In genomic region chr4:39346856-39347519, GRCh38 we compare ENCODE assay signal across 34 cellular contexts. TPM values are rescaled to one million over a fixed set of nuclear protein-coding genes. Genes with fewer than 3 reads are reported as not detected.
DNase-seq lines count a peak whose midpoint lies in the region; ATAC-seq, FAIRE-seq and TF ChIP-seq lines count a peak whose summit lies in the region.
"Had no signal": no experiment of that assay in that cellular context is flagged by ENCODE, and none has a peak within 500 bp of the region (broad histone marks: within the 10 kb centered on the region; RNA-seq: fewer than 3 reads in every experiment).

No MANE protein-coding gene starts in this region.

- FAIRE-seq in HepG2 (lab: Jason Lieb, UNC) = no peak
- FAIRE-seq: A204.1, bronchial epithelial cell, colon, GM12878, islet of Langerhans had no signal

- TF ChIP-seq RAD21 in HepG2 (CRISPR knock-in tag; IDR thresholded peaks at IDR 0.05) = no peak

- H3K4me1 Mint-ChIP-seq in activated CD8-positive, alpha-beta T cell treated with anti-CD3 and anti-CD28 coated beads for 36 hours (ENCODE audit: low read depth) = peaks cover 57% of the 10 kb centered on the region
- peaks cover 25% of the 10 kb centered on the region for H3K4me1 Mint-ChIP-seq in activated CD8-positive, alpha-beta T cell treated with anti-CD3 and anti-CD28 coated beads, Interleukin-2, amount 10 ng/mL, durations not matched to agents 7 days and 5 days (ENCODE audit: low read depth)
- H3K4me1 Mint-ChIP-seq in CD8-positive, alpha-beta T cell (ENCODE audit: low read depth) = peaks cover 44% of the 10 kb centered on the region
- H3K4me1 Mint-ChIP-seq in T-cell (peaks cover 40 to 42% (median 41%) of the 10 kb centered on the region in 3 donors), nephron progenitor cell (peaks cover 3% of the 10 kb centered on the region)
- H3K4me1 Mint-ChIP-seq: CD14-positive monocyte, mesothelial cell of epicardium had no signal

- no peak for TF ChIP-seq EP300 in HepG2 (IDR thresholded peaks at IDR 0.05; ENCODE audit: low read depth in 2 of 2, low read length in 2 of 2)
- TF ChIP-seq EP300 in HepG2 (CRISPR knock-in tag; IDR thresholded peaks at IDR 0.05; ENCODE audit: borderline replicate concordance) = no peak

- intact Hi-C loops in activated CD8-positive, alpha-beta T cell treated with anti-CD3 and anti-CD28 coated beads for 36 hours (cut with micrococcal nuclease) = no loop called here
- intact Hi-C loops in CD8-positive, alpha-beta T cell (cut with DNase I, micrococcal nuclease) = no loop called here
- intact Hi-C loops in HepG2 (cut with micrococcal nuclease; ENCODE audit: unreplicated experiment) = no loop called here

- peaks cover 60% of the 10 kb centered on the region for H3K36me3 Mint-ChIP-seq in activated CD8-positive, alpha-beta T cell treated with anti-CD3 and anti-CD28 coated beads for 36 hours (ENCODE audit: low read depth)
- peaks cover 63% of the 10 kb centered on the region for H3K36me3 Mint-ChIP-seq in activated CD8-positive, alpha-beta T cell treated with anti-CD3 and anti-CD28 coated beads, Interleukin-2, amount 10 ng/mL, durations not matched to agents 7 days and 5 days (ENCODE audit: low read depth)
- peaks cover 62% of the 10 kb centered on the region for H3K36me3 Mint-ChIP-seq in CD8-positive, alpha-beta T cell
- H3K36me3 Mint-ChIP-seq in T-cell (peaks cover 42% of the 10 kb centered on the region), nephron progenitor cell (ENCODE audit: low read depth) (peaks cover 74% of the 10 kb centered on the region)

- H4K20me1 ChIP-seq in HepG2 (ENCODE audit: insufficient read depth, low read length) = no peaks in the 10 kb centered on the region

- no peaks in the 10 kb centered on the region for H3K9me3 ChIP-seq in CD8-positive, alpha-beta T cell (ENCODE audit: low read length)
- H3K9me3 ChIP-seq in HepG2 (ENCODE audit: low read length) = no peaks in the 10 kb centered on the region
- H3K9me3 ChIP-seq: left lung, prostate gland, sigmoid colon had no signal

- BruUV-seq in HepG2 (replicated peaks; lab: Mats Ljungman, UMichigan) = no TSS peak

- POLR2A ChIA-PET in activated CD8-positive, alpha-beta T cell treated with anti-CD3 and anti-CD28 coated beads for 36 hours (lab: Charles Lee) = interaction anchor here (1.0 to 1.7 kb wide), 4 partner anchors 12 to 111 kb away, joined by 4 to 6 read pairs (median 4); partner anchors contain the start of genes RFC1 and RPL9
- POLR2A ChIA-PET in activated CD8-positive, alpha-beta T cell treated with anti-CD3 and anti-CD28 coated beads, Interleukin-2, amount 10 ng/mL, durations not matched to agents 7 days and 5 days (lab: Charles Lee) = interaction anchor here (0.6 kb wide), 1 partner anchor 415 kb away, joined by 3 read pairs; no protein-coding TSS in a partner anchor
- POLR2A ChIA-PET in CD8-positive, alpha-beta T cell (lab: Charles Lee) = no interaction called here
- POLR2A ChIA-PET in T-cell (lab: Charles Lee) = interaction anchor here in 1 of 2 donors (1.1 kb wide), 1 partner anchor 10 kb away, joined by 3 read pairs; no protein-coding TSS in a partner anchor
- POLR2A ChIA-PET in HepG2 (lab: Yijun Ruan, JAX) = interaction anchor here (2.0 kb wide), 1 partner anchor 112 kb away, joined by 6 read pairs; the partner anchor contains the start of genes LIAS and RPL9

- WGBS in HepG2 (ENCODE audit: low lambda C conversion rate) = 83% methylated on average over 3 of the region's 3 CpGs

- in situ Hi-C loops in HepG2 (cut with HindIII; ENCODE audit: extremely low pct_ligation_motif_present, low pct_unique_long_range_greater_than_20kb) = no loop called here
- in situ Hi-C loops in G401 (cut with HindIII; ENCODE audit: low sequenced_read_pairs) = no loop called here

- TF ChIP-seq POLR2A in HepG2 (IDR thresholded peaks at IDR 0.05; ENCODE audit: insufficient read depth in 1 of 2, low read depth in 2 of 2, low read length in 2 of 2) = no peak

- H2AFZ ChIP-seq in HepG2 (ENCODE audit: low read length) = no peak overlapping the region

- peaks cover 10% of the 10 kb centered on the region for H3K9me3 Mint-ChIP-seq in activated CD8-positive, alpha-beta T cell treated with anti-CD3 and anti-CD28 coated beads for 36 hours
- peaks cover 9% of the 10 kb centered on the region for H3K9me3 Mint-ChIP-seq in activated CD8-positive, alpha-beta T cell treated with anti-CD3 and anti-CD28 coated beads, Interleukin-2, amount 10 ng/mL, durations not matched to agents 7 days and 5 days (ENCODE audit: insufficient read depth)
- H3K9me3 Mint-ChIP-seq in CD8-positive, alpha-beta T cell = peaks cover 7% of the 10 kb centered on the region
- peaks cover 0 to 4% (median 2%) of the 10 kb centered on the region in 3 donors for H3K9me3 Mint-ChIP-seq in T-cell
- peaks cover 14% of the 10 kb centered on the region for H3K9me3 Mint-ChIP-seq in nephron progenitor cell

- H3K79me2 ChIP-seq in HepG2 (ENCODE audit: insufficient read depth, low read length) = peaks cover 63% of the 10 kb centered on the region

- no peaks in the 10 kb centered on the region for H3K27me3 Mint-ChIP-seq in activated CD8-positive, alpha-beta T cell treated with anti-CD3 and anti-CD28 coated beads for 36 hours
- H3K27me3 Mint-ChIP-seq in activated CD8-positive, alpha-beta T cell treated with anti-CD3 and anti-CD28 coated beads, Interleukin-2, amount 10 ng/mL, durations not matched to agents 7 days and 5 days (ENCODE audit: low read depth) = no peaks in the 10 kb centered on the region
- no peaks in the 10 kb centered on the region for H3K27me3 Mint-ChIP-seq in CD8-positive, alpha-beta T cell (ENCODE audit: low read depth)
- H3K27me3 Mint-ChIP-seq in T-cell (no peaks in the 10 kb centered on the region), nephron progenitor cell (ENCODE audit: low read depth, poor library complexity) (no peaks in the 10 kb centered on the region)

- no peak for TF ChIP-seq CTCF in activated CD8-positive, alpha-beta T cell treated with anti-CD3 and anti-CD28 coated beads for 36 hours (IDR thresholded peaks at IDR 0.05)
- TF ChIP-seq CTCF in CD8-positive, alpha-beta T cell (IDR thresholded peaks at IDR 0.05) = no peak
- no peak for TF ChIP-seq CTCF in HepG2 (CRISPR knock-in tag; IDR thresholded peaks at IDR 0.05)
- no peak for TF ChIP-seq CTCF in nephron progenitor cell (IDR thresholded peaks at IDR 0.05)

- H3K4me2 ChIP-seq in HepG2 (ENCODE audit: low read depth, low read length) = no peak overlapping the region
- H3K4me2 ChIP-seq: SK-N-SH had no signal

- DNase-seq in activated CD8-positive, alpha-beta T cell treated with anti-CD3 and anti-CD28 coated beads for 36 hours = no peak
- no peak for DNase-seq in activated CD8-positive, alpha-beta T cell treated with anti-CD3 and anti-CD28 coated beads, Interleukin-2, amount 10 ng/mL, durations not matched to agents 7 days and 5 days
- no peak for DNase-seq in CD8-positive, alpha-beta T cell
- no peak for DNase-seq in T-cell
- no peak for DNase-seq in HepG2 (ENCODE audit: low spot score)
- DNase-seq in G401 (ENCODE audit: low spot score) = no peak
- no peak for DNase-seq in nephron progenitor cell
- DNase-seq: activated CD4-positive, CD25-positive, alpha-beta regulatory T cell treated with anti-CD3 and anti-CD28 coated beads, Interleukin-2, amount 50 U/mL, for 72 hours; activated naive CD4-positive, alpha-beta T cell treated with anti-CD3 and anti-CD28 coated beads for 36 hours; activated T-cell treated with anti-CD3 and anti-CD28 coated beads, Interleukin-2, amount 50 U/mL, for 48 hours; aorta; Karpas-422; left lung; NCI-H1417 treated with DMSO at 0.1 percent for 48 hours; NCI-H2081; NCI-H524 treated with DMSO at 0.1 percent for 48 hours; occipital lobe; PC-3; sigmoid colon; SK-N-SH; stimulated activated CD4-positive, alpha-beta T cell treated with anti-CD3 and anti-CD28 coated beads, Interleukin-4, amount 100 ng/mL, for 1 hour had no signal

- CTCF ChIA-PET in activated CD8-positive, alpha-beta T cell treated with anti-CD3 and anti-CD28 coated beads for 36 hours (lab: Charles Lee) = interaction anchor here (1.5 kb wide), 1 partner anchor 11 kb away, joined by 4 read pairs; no protein-coding TSS in a partner anchor
- CTCF ChIA-PET in activated CD8-positive, alpha-beta T cell treated with anti-CD3 and anti-CD28 coated beads, Interleukin-2, amount 10 ng/mL, durations not matched to agents 7 days and 5 days (lab: Charles Lee) = interaction anchor here (1.2 kb wide), 1 partner anchor 122 kb away, joined by 3 read pairs; no protein-coding TSS in a partner anchor
- CTCF ChIA-PET in CD8-positive, alpha-beta T cell (lab: Charles Lee) = no interaction called here
- CTCF ChIA-PET in T-cell (lab: Charles Lee) = interaction anchor here (0.6 to 1.2 kb wide), 2 partner anchors 21 to 459 kb away, joined by 3 to 6 read pairs; no protein-coding TSS in a partner anchor
- CTCF ChIA-PET in HepG2 (lab: Yijun Ruan, JAX; ENCODE audit: low intra/inter-chr PET ratio, low total read pairs) = no interaction called here

- H3K27ac ChIP-seq in CD8-positive, alpha-beta T cell (ENCODE audit: low read depth, low read length) = no peak overlapping the region
- H3K27ac ChIP-seq in HepG2 (ENCODE audit: extremely low read length, insufficient read depth, low read length) = peak overlapping the region; percentile 17
- H3K27ac ChIP-seq: left lung, prostate gland, sigmoid colon, tibial nerve had no signal

- no peak for ATAC-seq in activated CD8-positive, alpha-beta T cell treated with anti-CD3 and anti-CD28 coated beads for 36 hours
- ATAC-seq in activated CD8-positive, alpha-beta T cell treated with anti-CD3 and anti-CD28 coated beads, Interleukin-2, amount 10 ng/mL, durations not matched to agents 7 days and 5 days = no peak
- no peak for ATAC-seq in CD8-positive, alpha-beta T cell
- no peak for ATAC-seq in T-cell (replicated peaks in 1 of 4)
- ATAC-seq in HepG2 = no peak
- no peak for ATAC-seq in GM19324 (IDR thresholded peaks at IDR 0.05; ENCODE audit: low FRiP score, unreplicated experiment)
- ATAC-seq: GM12878, HCT116, left lung, PC-3 had no signal

- H3K27ac Mint-ChIP-seq in activated CD8-positive, alpha-beta T cell treated with anti-CD3 and anti-CD28 coated beads for 36 hours = peak overlapping the region; percentile 84
- H3K27ac Mint-ChIP-seq in activated CD8-positive, alpha-beta T cell treated with anti-CD3 and anti-CD28 coated beads, Interleukin-2, amount 10 ng/mL, durations not matched to agents 7 days and 5 days = no peak overlapping the region
- H3K27ac Mint-ChIP-seq in CD8-positive, alpha-beta T cell = peak overlapping the region; percentile 24
- H3K27ac Mint-ChIP-seq in T-cell (peak overlapping the region; percentile 2), nephron progenitor cell (no peak overlapping the region)
- H3K27ac Mint-ChIP-seq: mesothelial cell of epicardium had no signal

- H3K4me3 ChIP-seq in CD8-positive, alpha-beta T cell (ENCODE audit: low read depth, low read length) = no peak overlapping the region
- H3K4me3 ChIP-seq in HepG2 (replicated peaks in 1 of 3; ENCODE audit: insufficient read depth in 1 of 3, low read depth in 2 of 3, low read length in 3 of 3) = no peak overlapping the region
- H3K4me3 ChIP-seq: GM12878, left lung, prostate gland, sigmoid colon, tibial nerve had no signal

- no peak overlapping the region for H3K4me3 Mint-ChIP-seq in activated CD8-positive, alpha-beta T cell treated with anti-CD3 and anti-CD28 coated beads for 36 hours
- H3K4me3 Mint-ChIP-seq in activated CD8-positive, alpha-beta T cell treated with anti-CD3 and anti-CD28 coated beads, Interleukin-2, amount 10 ng/mL, durations not matched to agents 7 days and 5 days = no peak overlapping the region
- no peak overlapping the region for H3K4me3 Mint-ChIP-seq in CD8-positive, alpha-beta T cell
- no peak overlapping the region for H3K4me3 Mint-ChIP-seq in T-cell
- H3K4me3 Mint-ChIP-seq in nephron progenitor cell = no peak overlapping the region
- H3K4me3 Mint-ChIP-seq: activated naive CD4-positive, alpha-beta T cell treated with anti-CD3 and anti-CD28 coated beads for 36 hours; CD14-positive monocyte; mesothelial cell of epicardium had no signal

- peaks cover 7% of the 10 kb centered on the region for H3K36me3 ChIP-seq in CD8-positive, alpha-beta T cell (ENCODE audit: insufficient read depth, low read length)
- peaks cover 5 to 36% of the 10 kb centered on the region in 2 experiments; a peak in 4 of 5 replicates for H3K36me3 ChIP-seq in HepG2 (replicated peaks in 1 of 2; ENCODE audit: control insufficient read depth in 1 of 2, insufficient read depth in 2 of 2, low read length in 2 of 2)
- H3K36me3 ChIP-seq: prostate gland had no signal

- H3K4me1 ChIP-seq in CD8-positive, alpha-beta T cell (ENCODE audit: insufficient read depth, low read length) = peaks cover 1% of the 10 kb centered on the region
- peaks cover 52% of the 10 kb centered on the region for H3K4me1 ChIP-seq in HepG2 (ENCODE audit: insufficient read depth, low read length)
- H3K4me1 ChIP-seq: prostate gland had no signal

- H3K9ac ChIP-seq in HepG2 (ENCODE audit: insufficient read depth, low read depth, low read length) = no peak overlapping the region
- H3K9ac ChIP-seq: SK-N-SH had no signal

- H3K27me3 ChIP-seq in CD8-positive, alpha-beta T cell (ENCODE audit: insufficient read depth, low read length) = no peaks in the 10 kb centered on the region
- no peaks in the 10 kb centered on the region for H3K27me3 ChIP-seq in HepG2 (ENCODE audit: control insufficient read depth in 1 of 2, insufficient read depth in 2 of 2, low read length in 2 of 2)
- H3K27me3 ChIP-seq: left lung, sigmoid colon, tibial nerve had no signal

RNA-seq across cellular contexts. Expression of gene RFC1, which starts 19.2 kb away (rescaled TPM):
- total RNA-seq in activated CD8-positive, alpha-beta T cell treated with anti-CD3 and anti-CD28 coated beads for 36 hours = 100 to 1,000 TPM; 108 to 114 TPM
- 10 to 100 TPM; 79.6 to 82.2 TPM for total RNA-seq in activated CD8-positive, alpha-beta T cell treated with anti-CD3 and anti-CD28 coated beads, Interleukin-2, amount 10 ng/mL, durations not matched to agents 7 days and 5 days
- 10 to 100 TPM; 82.2 to 89.8 TPM for total RNA-seq in CD8-positive, alpha-beta T cell
- total RNA-seq in T-cell (10 to 100 TPM; 45.7 to 77.4 (median 54.5) TPM), HepG2 (2016; rRNA removed; fragmentation: Illumina TruSeq; extraction: Trizol) (78.8 and 118 TPM in 2 replicates)
- total RNA-seq in HepG2 (2016; cell fraction: cytosol; rRNA removed; fragmentation: Illumina TruSeq; extraction: Trizol; ENCODE audit: low read depth) = 21.8 and 22.9 TPM in 2 replicates
- 76.0 and 117 TPM in 2 replicates for total RNA-seq in HepG2 (2016; cell fraction: insoluble cytoplasmic fraction; rRNA removed; fragmentation: Illumina TruSeq; extraction: Trizol)
- 29.8 and 32.6 TPM in 2 replicates for total RNA-seq in HepG2 (2016; cell fraction: membrane; rRNA removed; fragmentation: Illumina TruSeq; extraction: Trizol)
- 76.8 and 78.9 TPM in 2 replicates for total RNA-seq in HepG2 (2016; cell fraction: nucleus; rRNA removed; fragmentation: Illumina TruSeq; extraction: Trizol)
- polyA plus RNA-seq in HepG2 (2011; rRNA removed) = 8.5 and 15.9 TPM in 2 replicates
- polyA plus RNA-seq in HepG2 (2011; cell fraction: cytosol; rRNA removed) = 14.7 and 19.0 TPM in 2 replicates
- 15.3 and 15.9 TPM in 2 replicates for polyA plus RNA-seq in HepG2 (2011; cell fraction: nucleus; rRNA removed)
- polyA plus RNA-seq in HepG2 (2012) = 36.0 and 49.9 TPM in 2 replicates
- 2.5 and 2.6 TPM in 2 replicates for polyA plus RNA-seq in HepG2 (2016; cell fraction: cytosol; fragmentation: Illumina TruSeq; extraction: Trizol; ENCODE audit: low read depth)
- polyA plus RNA-seq in HepG2 (2016; cell fraction: insoluble cytoplasmic fraction; fragmentation: Illumina TruSeq; extraction: Trizol; ENCODE audit: low read depth) = 97.4 and 97.7 TPM in 2 replicates
- 7.6 and 11.5 TPM in 2 replicates for polyA plus RNA-seq in HepG2 (2016; cell fraction: membrane; fragmentation: Illumina TruSeq; extraction: Trizol; ENCODE audit: low read depth)
- 67.8 and 70.4 TPM in 2 replicates for polyA plus RNA-seq in HepG2 (2016; cell fraction: nucleus; fragmentation: Illumina TruSeq; extraction: Trizol; ENCODE audit: insufficient read depth, low read depth)
- 29.7 and 32.1 TPM in 2 replicates for polyA minus RNA-seq in HepG2 (2011; rRNA and poly(A)+ RNA removed; ENCODE audit: low replicate concordance)
- polyA minus RNA-seq in HepG2 (2011; cell fraction: cytosol; rRNA and poly(A)+ RNA removed) = 50.7 and 53.5 TPM in 2 replicates
- polyA minus RNA-seq in HepG2 (2011; cell fraction: nucleus; rRNA and poly(A)+ RNA removed) = 59.6 and 61.7 TPM in 2 replicates
- total RNA-seq in G401 (2014; rRNA removed; shearing (Covaris generic)) = 91.8 and 119 TPM in 2 replicates

RNA-seq across cellular contexts. Expression of gene KLB, which starts 59.7 kb away (rescaled TPM):
- not detected for total RNA-seq in activated CD8-positive, alpha-beta T cell treated with anti-CD3 and anti-CD28 coated beads for 36 hours
- not detected for total RNA-seq in activated CD8-positive, alpha-beta T cell treated with anti-CD3 and anti-CD28 coated beads, Interleukin-2, amount 10 ng/mL, durations not matched to agents 7 days and 5 days
- under 1 TPM; 0.05 to 0.06 TPM for total RNA-seq in CD8-positive, alpha-beta T cell
- under 1 TPM in 1 of 5 donors, not detected in 4; 0.06 TPM for total RNA-seq in T-cell
- 41.9 and 82.0 TPM in 2 replicates for total RNA-seq in HepG2 (2016; rRNA removed; fragmentation: Illumina TruSeq; extraction: Trizol)
- total RNA-seq in HepG2 (2016; cell fraction: cytosol; rRNA removed; fragmentation: Illumina TruSeq; extraction: Trizol; ENCODE audit: low read depth) = 4.8 and 6.1 TPM in 2 replicates
- 38.0 and 82.0 TPM in 2 replicates for total RNA-seq in HepG2 (2016; cell fraction: insoluble cytoplasmic fraction; rRNA removed; fragmentation: Illumina TruSeq; extraction: Trizol)
- total RNA-seq in HepG2 (2016; cell fraction: membrane; rRNA removed; fragmentation: Illumina TruSeq; extraction: Trizol) = 12.2 and 15.5 TPM in 2 replicates
- total RNA-seq in HepG2 (2016; cell fraction: nucleus; rRNA removed; fragmentation: Illumina TruSeq; extraction: Trizol) = 91.7 and 106 TPM in 2 replicates
- polyA plus RNA-seq in HepG2 (2011; rRNA removed) = 22.6 and 25.3 TPM in 2 replicates
- polyA plus RNA-seq in HepG2 (2011; cell fraction: cytosol; rRNA removed) = 14.6 and 18.2 TPM in 2 replicates
- 12.6 and 12.7 TPM in 2 replicates for polyA plus RNA-seq in HepG2 (2011; cell fraction: nucleus; rRNA removed)
- 28.3 and 43.2 TPM in 2 replicates for polyA plus RNA-seq in HepG2 (2012)
- 2.7 and 3.0 TPM in 2 replicates for polyA plus RNA-seq in HepG2 (2016; cell fraction: cytosol; fragmentation: Illumina TruSeq; extraction: Trizol; ENCODE audit: low read depth)
- polyA plus RNA-seq in HepG2 (2016; cell fraction: insoluble cytoplasmic fraction; fragmentation: Illumina TruSeq; extraction: Trizol; ENCODE audit: low read depth) = 26.6 and 27.9 TPM in 2 replicates
- polyA plus RNA-seq in HepG2 (2016; cell fraction: membrane; fragmentation: Illumina TruSeq; extraction: Trizol; ENCODE audit: low read depth) = 5.6 and 7.1 TPM in 2 replicates
- polyA plus RNA-seq in HepG2 (2016; cell fraction: nucleus; fragmentation: Illumina TruSeq; extraction: Trizol; ENCODE audit: insufficient read depth, low read depth) = 95.1 and 96.3 TPM in 2 replicates
- polyA minus RNA-seq in HepG2 (2011; rRNA and poly(A)+ RNA removed; ENCODE audit: low replicate concordance) = 0.02 and 40.4 TPM in 2 replicates
- 25.4 and 30.9 TPM in 2 replicates for polyA minus RNA-seq in HepG2 (2011; cell fraction: cytosol; rRNA and poly(A)+ RNA removed)
- 19.8 and 25.6 TPM in 2 replicates for polyA minus RNA-seq in HepG2 (2011; cell fraction: nucleus; rRNA and poly(A)+ RNA removed)
- not detected in 2 replicates for total RNA-seq in G401 (2014; rRNA removed; shearing (Covaris generic))
- total RNA-seq: activated naive CD4-positive, alpha-beta T cell treated with anti-CD3 and anti-CD28 coated beads for 36 hours; aorta; glomerular endothelial cell; mesothelial cell of epicardium; occipital lobe; PC-3; T-helper 2 cell treated with Interferon-gamma antibody and Interleukin-4, amounts not matched to agents 100 ng/mL and 5 ng/mL, for 36 hours had no signal
- polyA plus RNA-seq: CD14-positive monocyte, SK-N-SH had no signal

Comparison
In these comparisons a context has a peak if more than half of its experiments do, and no peak if none do; other contexts are left out.
1. H3K27ac Mint-ChIP-seq: peak in activated CD8-positive, alpha-beta T cell treated with anti-CD3 and anti-CD28 coated beads for 36 hours (single experiment), CD8-positive, alpha-beta T cell (single experiment) and T-cell (2 of 2); none in activated CD8-positive, alpha-beta T cell treated with anti-CD3 and anti-CD28 coated beads, Interleukin-2, amount 10 ng/mL, durations not matched to agents 7 days and 5 days (single experiment) and nephron progenitor cell (single experiment).
2. CTCF ChIA-PET loops: an anchor here in activated CD8-positive, alpha-beta T cell treated with anti-CD3 and anti-CD28 coated beads for 36 hours (1.5 kb wide), activated CD8-positive, alpha-beta T cell treated with anti-CD3 and anti-CD28 coated beads, Interleukin-2, amount 10 ng/mL, durations not matched to agents 7 days and 5 days (1.2 kb wide) and T-cell (0.6 to 1.2 kb wide); none called in CD8-positive, alpha-beta T cell and HepG2.